In genomic region chr3:102163818-102164154, GRCh38 we compare ENCODE assay signal across 17 cellular contexts.
A peak's percentile ranks its signal among the peaks of the same experiment; 100 is the strongest.
DNase-seq lines count a peak whose midpoint lies in the region; ATAC-seq, FAIRE-seq and TF ChIP-seq lines count a peak whose summit lies in the region.
"Had no signal": no experiment of that assay in that cellular context is flagged by ENCODE, and none has a peak within 500 bp of the region (broad histone marks: within the 10 kb centered on the region; RNA-seq: fewer than 3 reads in every experiment).

No MANE protein-coding gene starts in this region.

- H3K9me1 ChIP-seq in endothelial cell of umbilical vein (replicated peaks; ENCODE audit: control insufficient read depth, extremely low read depth, insufficient read depth, low read length) = no peaks in the 10 kb centered on the region

- TF ChIP-seq CTCF in right atrium auricular region (IDR thresholded peaks at IDR 0.05) (no peak), endothelial cell of umbilical vein (IDR thresholded peaks at IDR 0.05; ENCODE audit: extremely low read depth in 1 of 2, insufficient read depth in 1 of 2, low read depth in 1 of 2, low read length in 2 of 2) (no peak), omental fat pad (IDR thresholded peaks at IDR 0.05) (no peak), uterus (IDR thresholded peaks at IDR 0.05) (no peak)

- H3K4me1 ChIP-seq in right atrium auricular region (peaks cover 0 to 19% of the 10 kb centered on the region in 2 donors), endothelial cell of umbilical vein (ENCODE audit: control insufficient read depth, extremely low read depth, insufficient read depth, low read length) (peaks cover 23% of the 10 kb centered on the region), uterus (peaks cover 0 to 5% of the 10 kb centered on the region in 2 donors)

- no peaks in the 10 kb centered on the region for H3K36me3 ChIP-seq in right atrium auricular region
- H3K36me3 ChIP-seq in endothelial cell of umbilical vein (ENCODE audit: control insufficient read depth in 2 of 2, extremely low read depth in 1 of 2, insufficient read depth in 2 of 2, low read length in 2 of 2) = no peaks in the 10 kb centered on the region
- no peaks in the 10 kb centered on the region for H3K36me3 ChIP-seq in uterus
- H3K36me3 ChIP-seq: tibial nerve had no signal

- H3K79me2 ChIP-seq in endothelial cell of umbilical vein (ENCODE audit: control insufficient read depth, insufficient read depth, low read length) = no peaks in the 10 kb centered on the region

- BruUV-seq in endothelial cell of umbilical vein (replicated peaks; lab: Mats Ljungman, UMichigan) = TSS peak; percentile 98

- CTCF ChIA-PET in endothelial cell of umbilical vein (lab: Charles Lee) = interaction anchor here (2.1 to 2.4 kb wide), 2 partner anchors 17 to 62 kb away, joined by 12 to 14 read pairs; no protein-coding TSS in a partner anchor

- H3K4me2 ChIP-seq in endothelial cell of umbilical vein (ENCODE audit: insufficient read depth, low read length) = peak overlapping the region; percentile 14
- H3K4me2 ChIP-seq: KMS-11 had no signal

- no peaks in the 10 kb centered on the region for H4K20me1 ChIP-seq in endothelial cell of umbilical vein (replicated peaks; ENCODE audit: control insufficient read depth, extremely low read depth, insufficient read depth, low read length)

- ATAC-seq in left cardiac atrium = no peak
- peak; percentile 11 for ATAC-seq in omental fat pad (ENCODE audit: low FRiP score)
- ATAC-seq in GM21786 (IDR thresholded peaks at IDR 0.05; ENCODE audit: unreplicated experiment) = no peak

- H2AFZ ChIP-seq in endothelial cell of umbilical vein (ENCODE audit: low read depth, low read length) = no peak overlapping the region

- TF ChIP-seq POLR2A in endothelial cell of umbilical vein (IDR thresholded peaks at IDR 0.05; ENCODE audit: low read depth, low read length) = no peak
- no peak for TF ChIP-seq POLR2A in uterus (IDR thresholded peaks at IDR 0.05)

- peak overlapping the region; percentile 35 to 62 for H3K27ac ChIP-seq in right atrium auricular region
- peak overlapping the region; percentile 94 for H3K27ac ChIP-seq in endothelial cell of umbilical vein (ENCODE audit: insufficient read depth, low read depth, low read length)
- H3K27ac ChIP-seq in uterus = peak overlapping the region; percentile 65 to 87
- H3K27ac ChIP-seq: KMS-11 had no signal

- H3K27me3 ChIP-seq in right atrium auricular region = no peaks in the 10 kb centered on the region
- no peaks in the 10 kb centered on the region for H3K27me3 ChIP-seq in endothelial cell of umbilical vein (ENCODE audit: control insufficient read depth in 2 of 2, insufficient read depth in 2 of 2, low read length in 2 of 2)
- no peaks in the 10 kb centered on the region for H3K27me3 ChIP-seq in uterus
- H3K27me3 ChIP-seq: dorsolateral prefrontal cortex, tibial nerve had no signal

- FAIRE-seq in endothelial cell of umbilical vein (lab: Jason Lieb, UNC) = no peak
- FAIRE-seq: H1, small intestine had no signal

- POLR2A ChIA-PET in endothelial cell of umbilical vein (lab: Charles Lee) = no interaction called here

- dilution Hi-C loops in endothelial cell of umbilical vein (cut with MboI; ENCODE audit: extremely low pct_ligation_motif_present, low sequenced_read_pairs) = loop anchor here (25.0 kb wide), 1 partner anchor 301 kb away; no protein-coding TSS in a partner anchor

- H3K4me3 ChIP-seq in right atrium auricular region = no peak overlapping the region
- H3K4me3 ChIP-seq in endothelial cell of umbilical vein (replicated peaks in 1 of 3; ENCODE audit: insufficient read depth in 1 of 3, low read depth in 1 of 3, low read length in 3 of 3) = no peak overlapping the region
- no peak overlapping the region for H3K4me3 ChIP-seq in uterus
- H3K4me3 ChIP-seq: dorsolateral prefrontal cortex, tibial nerve had no signal

- peak overlapping the region; percentile 56 for H3K9ac ChIP-seq in endothelial cell of umbilical vein (replicated peaks; ENCODE audit: extremely low read depth, insufficient read depth, low read length)
- H3K9ac ChIP-seq: KMS-11 had no signal

- H3K9me3 ChIP-seq in right atrium auricular region = no peaks in the 10 kb centered on the region
- H3K9me3 ChIP-seq in endothelial cell of umbilical vein (replicated peaks; ENCODE audit: control insufficient read depth, insufficient read depth, low read length) = no peaks in the 10 kb centered on the region
- H3K9me3 ChIP-seq in uterus = no peaks in the 10 kb centered on the region
- H3K9me3 ChIP-seq: tibial nerve had no signal

- intact Hi-C loops in left cardiac atrium (cut with DNase I) = no loop called here
- intact Hi-C loops in endothelial cell of umbilical vein (cut with micrococcal nuclease) = loop anchor here (1.0 to 2.0 kb wide), 9 partner anchors 11 to 477 kb away; partner anchors contain the start of genes NFKBIZ and RPL24
- intact Hi-C loops in uterus (cut with DNase I; ENCODE audit: low total_unique reads) = no loop called here

- DNase-seq in right atrium auricular region (ENCODE audit: low spot score) (no peak), left cardiac atrium (no peak), endothelial cell of umbilical vein (ENCODE audit: low read depth, low spot score) (no peak), omental fat pad (ENCODE audit: low spot score) (no peak), uterus (no peak), dedifferentiated amniotic fluid mesenchymal stem cell (ENCODE audit: extremely low spot score) (no peak), hippocampal formation (lab: John Stamatoyannopoulos, UW) (no peak)
- DNase-seq: activated CD4-positive, alpha-beta T cell treated with anti-CD3 and anti-CD28 coated beads, Interleukin-2, amount 50 U/mL, for 48 hours; activated T-cell treated with anti-CD3 and anti-CD28 coated beads, Interleukin-2, amount 50 U/mL, for 24 hours; dorsolateral prefrontal cortex; NCI-H1092; nucleus accumbens had no signal

TF ChIP-seq in endothelial cell of umbilical vein, 7 proteins besides CTCF, POLR2A, EP300 and RAD21:
- no peak for TF ChIP-seq EZH2 (IDR thresholded peaks at IDR 0.05; ENCODE audit: borderline replicate concordance, low read depth, low read length, severe bottlenecking)
- TF ChIP-seq, protein P1, sequence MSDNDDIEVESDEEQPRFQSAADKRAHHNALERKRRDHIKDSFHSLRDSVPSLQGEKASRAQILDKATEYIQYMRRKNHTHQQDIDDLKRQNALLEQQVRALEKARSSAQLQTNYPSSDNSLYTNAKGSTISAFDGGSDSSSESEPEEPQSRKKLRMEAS (IDR thresholded peaks at IDR 0.05; ENCODE audit: insufficient read depth, insufficient read length) = no peak
- TF ChIP-seq POLR2AphosphoS5 (IDR thresholded peaks at IDR 0.05; ENCODE audit: insufficient read depth, low read depth, low read length) = no peak
- TF ChIP-seq FOS (IDR thresholded peaks at IDR 0.05; ENCODE audit: borderline replicate concordance, insufficient read depth, low read length) = no peak
- no peak for TF ChIP-seq GATA2 (IDR thresholded peaks at IDR 0.05; ENCODE audit: insufficient read depth, insufficient read length, low read depth, low read length)
- no peak for TF ChIP-seq JUN (IDR thresholded peaks at IDR 0.05; ENCODE audit: borderline replicate concordance, insufficient read depth, insufficient read length, low read depth)
- no peak for TF ChIP-seq MYC (IDR thresholded peaks at IDR 0.05; ENCODE audit: low read depth, low read length)
TF ChIP-seq in endothelial cell of umbilical vein: peak in this region for 0.
